Comparison of ENCODE assay signal across 15 cellular contexts in genomic region chr16:10625595-10626357, GRCh38. TPM values are rescaled to one million over a fixed set of nuclear protein-coding genes. Genes with fewer than 3 reads are reported as not detected.
DNase-seq lines count a peak whose midpoint lies in the region; ATAC-seq, FAIRE-seq and TF ChIP-seq lines count a peak whose summit lies in the region.
"Had no signal": no experiment of that assay in that cellular context is flagged by ENCODE, and none has a peak within 500 bp of the region (broad histone marks: within the 10 kb centered on the region; RNA-seq: fewer than 3 reads in every experiment).

No MANE protein-coding gene starts in this region.

- H3K4me1 ChIP-seq in OCI-LY3 (ENCODE audit: low read length) (peaks cover 7% of the 10 kb centered on the region), fibroblast of lung (ENCODE audit: control insufficient read depth, extremely low read depth, insufficient read depth, low read length) (no peaks in the 10 kb centered on the region), skeletal muscle satellite cell (ENCODE audit: control insufficient read depth, insufficient read depth, low read length) (peaks cover 4% of the 10 kb centered on the region)
- H3K4me1 ChIP-seq: suprapubic skin had no signal

- peak; percentile 18 to 79 for DNase-seq in NOMO-1 (lab: John Stamatoyannopoulos, UW; ENCODE audit: unreplicated experiment in 2 of 2)
- no peak for DNase-seq in NOMO-1 treated with dmso at 0.1 percent for 144 hours (lab: John Stamatoyannopoulos, UW; ENCODE audit: unreplicated experiment)
- DNase-seq in fibroblast of lung (ENCODE audit: low read depth in 2 of 2): peak; percentile 17 to 51
- no peak for DNase-seq in T-helper 1 cell
- no peak for DNase-seq in GM12892 (ENCODE audit: insufficient read length)
- DNase-seq: 8988T; activated CD8-positive, alpha-beta memory T cell treated with anti-CD3 and anti-CD28 coated beads, Interleukin-2, amount 50 U/mL, for 48 hours; COR-L47; NCI-H748 treated with DMSO at 0.1 percent for 48 hours; ovary had no signal

- no peak overlapping the region for H3K9ac ChIP-seq in OCI-LY3 (ENCODE audit: low read length)
- no peak overlapping the region for H3K9ac ChIP-seq in fibroblast of lung (ENCODE audit: insufficient read depth, low read length)
- H3K9ac ChIP-seq in skeletal muscle satellite cell (ENCODE audit: low read depth, low read length): no peak overlapping the region

- H4K20me1 ChIP-seq in OCI-LY3 (ENCODE audit: insufficient read depth, low read length) (no peaks in the 10 kb centered on the region), fibroblast of lung (ENCODE audit: control insufficient read depth, extremely low read depth, insufficient read depth, low read length) (no peaks in the 10 kb centered on the region)

- H2AFZ ChIP-seq in OCI-LY3 (ENCODE audit: low read depth, low read length): no peak overlapping the region
- H2AFZ ChIP-seq in fibroblast of lung (ENCODE audit: low read length): no peak overlapping the region

- H3K9me3 ChIP-seq in OCI-LY3 (ENCODE audit: insufficient read depth, low read length): no peaks in the 10 kb centered on the region
- H3K9me3 ChIP-seq in fibroblast of lung (ENCODE audit: control insufficient read depth, insufficient read depth, low read depth, low read length): no peaks in the 10 kb centered on the region
- no peaks in the 10 kb centered on the region for H3K9me3 ChIP-seq in skeletal muscle satellite cell (replicated peaks; ENCODE audit: low read length)
- H3K9me3 ChIP-seq: ovary, suprapubic skin had no signal

- peak overlapping the region; percentile 10; the same call in 1 of the 2 replicates for H3K4me2 ChIP-seq in OCI-LY3 (ENCODE audit: low read length)
- H3K4me2 ChIP-seq in fibroblast of lung (ENCODE audit: extremely low read depth, insufficient read depth, low read length): no peak overlapping the region
- H3K4me2 ChIP-seq in skeletal muscle satellite cell (ENCODE audit: low read length): peak overlapping the region; percentile 15

- H3K36me3 ChIP-seq in OCI-LY3 (replicated peaks; ENCODE audit: low read depth, low read length): no peaks in the 10 kb centered on the region
- no peaks in the 10 kb centered on the region for H3K36me3 ChIP-seq in fibroblast of lung (ENCODE audit: control insufficient read depth, insufficient read depth, low read length)
- H3K36me3 ChIP-seq in skeletal muscle satellite cell (ENCODE audit: insufficient read depth, low read length): no peaks in the 10 kb centered on the region
- H3K36me3 ChIP-seq: ovary, suprapubic skin had no signal

- H3K4me3 ChIP-seq in OCI-LY3 (ENCODE audit: low read length): no peak overlapping the region
- no peak overlapping the region for H3K4me3 ChIP-seq in fibroblast of lung (replicated peaks in 1 of 4; ENCODE audit: control extremely low read depth in 1 of 4, insufficient read depth in 1 of 4, low read depth in 3 of 4, low read length in 4 of 4)
- no peak overlapping the region for H3K4me3 ChIP-seq in skeletal muscle satellite cell (ENCODE audit: low read length)
- H3K4me3 ChIP-seq: ovary, suprapubic skin had no signal

- ATAC-seq in GM18498 (IDR thresholded peaks at IDR 0.05; ENCODE audit: unreplicated experiment): no peak

- no peak for TF ChIP-seq POLR2A in GM12892 (IDR thresholded peaks at IDR 0.05; ENCODE audit: low read depth, low read length)

- H3K79me2 ChIP-seq in OCI-LY3 (ENCODE audit: low read length): no peaks in the 10 kb centered on the region
- no peaks in the 10 kb centered on the region for H3K79me2 ChIP-seq in fibroblast of lung (ENCODE audit: control insufficient read depth, insufficient read depth, low read length)

- H3K27ac ChIP-seq in OCI-LY3 (ENCODE audit: low read length) (no peak overlapping the region), fibroblast of lung (ENCODE audit: insufficient read depth, low read length) (no peak overlapping the region)
- H3K27ac ChIP-seq: ovary, suprapubic skin had no signal

- no peak for FAIRE-seq in GM12892 (lab: Jason Lieb, UNC)

- no peaks in the 10 kb centered on the region for H3K27me3 ChIP-seq in OCI-LY3 (ENCODE audit: low read depth, low read length)
- no peaks in the 10 kb centered on the region for H3K27me3 ChIP-seq in fibroblast of lung (ENCODE audit: control insufficient read depth, insufficient read depth, low read length)
- H3K27me3 ChIP-seq in skeletal muscle satellite cell (ENCODE audit: control insufficient read depth, insufficient read depth, low read length): peaks cover 12% of the 10 kb centered on the region
- H3K27me3 ChIP-seq: ovary had no signal

- TF ChIP-seq CTCF in OCI-LY3 (IDR thresholded peaks at IDR 0.05; ENCODE audit: low read depth, low read length) (no peak), fibroblast of lung (conservative IDR thresholded peaks at IDR 0.05 in 1 of 2, IDR thresholded peaks at IDR 0.05 in 1 of 2; ENCODE audit: low read depth in 1 of 2, low read length in 2 of 2) (no peak)

RNA-seq across cellular contexts. Expression of gene EMP2, which starts 45.4 kb away (rescaled TPM):
- 17.2 and 22.5 TPM in 2 replicates for total RNA-seq in fibroblast of lung
- polyA plus RNA-seq in fibroblast of lung: 36.2 and 36.8 TPM in 2 replicates
- polyA plus RNA-seq in fibroblast of lung (2012): 32.9 and 33.0 TPM in 2 replicates
- polyA minus RNA-seq in fibroblast of lung (ENCODE audit: low replicate concordance): 65.5 and 70.6 TPM in 2 replicates
- total RNA-seq in skeletal muscle satellite cell (2012; rRNA removed): 23.2 and 24.8 TPM in 2 replicates
- 0.51 TPM for polyA plus RNA-seq in GM12892 (2012; ENCODE audit: missing spikeins)
- polyA plus RNA-seq: IgD-negative memory B cell had no signal

Comparison
In these comparisons a context has a peak if more than half of its experiments do, and no peak if none do; other contexts are left out.
1. DNase-seq: peak in NOMO-1 (2 of 2) and fibroblast of lung (2 of 2); none in NOMO-1 treated with dmso at 0.1 percent for 144 hours (single experiment), T-helper 1 cell (0 of 5) and GM12892 (single experiment).